In the genomic region with DNA sequence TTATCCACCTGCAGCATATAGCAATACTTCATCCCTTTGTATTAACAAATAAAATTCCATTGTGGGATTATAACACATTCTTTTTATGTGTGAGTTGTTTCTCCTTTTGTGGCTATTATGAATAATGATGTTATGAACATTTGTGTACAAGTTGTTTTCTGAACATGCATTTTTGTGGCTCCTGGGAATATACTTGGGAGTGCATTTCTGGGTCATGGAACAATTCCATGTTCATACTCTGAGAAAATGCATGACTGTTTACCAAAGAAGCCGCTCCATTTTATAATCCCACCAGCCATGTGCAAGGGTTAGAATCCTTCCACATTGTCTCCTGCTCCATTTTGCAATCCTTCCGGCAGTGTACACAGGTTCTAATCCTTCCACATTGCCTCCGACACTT, we compare ENCODE assay signal across 23 cellular contexts.
"Had no signal": no experiment of that assay in that cellular context is flagged by ENCODE, and none has a peak within 500 bp of the region (broad histone marks: within the 10 kb centered on the region; RNA-seq: fewer than 3 reads in every experiment).

No MANE protein-coding gene starts in this region.

- H3K27me3 ChIP-seq: foreskin keratinocyte, hepatocyte had no signal

- ATAC-seq: esophagus mucosa, foreskin keratinocyte, gastroesophageal sphincter, left cardiac atrium, left lung, left ventricle myocardium superior, lower lobe of right lung, mucosa of descending colon had no signal

- H3K36me3 ChIP-seq: gastroesophageal sphincter, heart left ventricle, left lung, lower lobe of right lung had no signal

- FAIRE-seq: colon, frontal cortex, islet of Langerhans, keratinocyte had no signal

- H3K9me3 ChIP-seq: gastroesophageal sphincter, heart left ventricle, left lung, lower lobe of right lung, mucosa of descending colon had no signal

- H3K4me1 ChIP-seq: foreskin keratinocyte, left lung, lower lobe of right lung had no signal

- DNase-seq: dermis blood vessel endothelial cell; dorsolateral prefrontal cortex; effector CD4-positive, alpha-beta T cell; effector memory CD4-positive, alpha-beta T cell; erythroblast; foreskin keratinocyte; heart left ventricle; hypothalamus; left cardiac atrium; left lung; left ventricle myocardium superior; lower lobe of right lung; mesenchymal stem cell; mucosa of descending colon had no signal

- H3K4me3 ChIP-seq: coronary artery, dorsolateral prefrontal cortex, gastroesophageal sphincter, heart left ventricle, hepatocyte, left lung, lower lobe of right lung, mucosa of descending colon had no signal

- H3K79me2 ChIP-seq: hepatocyte had no signal

- H3K4me2 ChIP-seq: hepatocyte had no signal

- H3K27ac ChIP-seq: coronary artery, dorsolateral prefrontal cortex, epithelial cell of prostate, foreskin keratinocyte, gastroesophageal sphincter, heart left ventricle, hepatocyte, left lung, lower lobe of right lung had no signal

- H2AFZ ChIP-seq: hepatocyte had no signal
